Comparison of ENCODE assay signal across 8 cellular contexts in genomic region chr15:64163662-64164362, GRCh38. TPM values are rescaled to one million over a fixed set of nuclear protein-coding genes. Genes with fewer than 3 reads are reported as not detected.
DNase-seq lines count a peak whose midpoint lies in the region; ATAC-seq and TF ChIP-seq lines count a peak whose summit lies in the region.

No MANE protein-coding gene starts in this region.

- peak; percentile 70 for DNase-seq in MV-4-11 (lab: John Stamatoyannopoulos, UW)
- DNase-seq in MCF 10A (ENCODE audit: unreplicated experiment): peak; percentile 33
- DNase-seq in lower lobe of right lung: peak; percentile 75
- DNase-seq in upper lobe of left lung: peak in 1 of 2 donors; percentile 51
- DNase-seq in NCI-H446 (lab: John Stamatoyannopoulos, UW): no peak

- POLR2A ChIA-PET in MCF 10A (lab: Yijun Ruan, JAX): interaction anchor here (0.6 to 4.9 kb wide), 22 partner anchors 10 to 659 kb away, joined by 3 to 64 read pairs (median 5); partner anchors contain the start of genes CIAO2A, CSNK1G1, SNX1 and TRIP4

- no peaks in the 10 kb centered on the region for H3K9me3 Mint-ChIP-seq in MCF 10A (ENCODE audit: unreplicated experiment)

- TF ChIP-seq CTCF in 22Rv1 (IDR thresholded peaks at IDR 0.05) (no peak), MCF 10A (IDR thresholded peaks at IDR 0.05; ENCODE audit: unreplicated experiment) (no peak), lower lobe of right lung (IDR thresholded peaks at IDR 0.05) (no peak), upper lobe of left lung (IDR thresholded peaks at IDR 0.05) (no peak)

- peak overlapping the region; percentile 10 for H3K27ac Mint-ChIP-seq in MCF 10A (ENCODE audit: low read depth, unreplicated experiment)

- peak overlapping the region; percentile 95 for H3K4me3 ChIP-seq in lower lobe of right lung
- H3K4me3 ChIP-seq in upper lobe of left lung: peak overlapping the region in 3 of 4 donors; percentile 84 to 89 (median 86)

- 24 to 27% methylated on average over 14 of the region's 14 CpGs for WGBS in upper lobe of left lung, 2 donors

- TF ChIP-seq EP300 in upper lobe of left lung (IDR thresholded peaks at IDR 0.05): no peak

- H3K36me3 Mint-ChIP-seq in MCF 10A (ENCODE audit: insufficient read depth, unreplicated experiment): peaks cover 45% of the 10 kb centered on the region

- ATAC-seq in GM21367 (IDR thresholded peaks at IDR 0.05; ENCODE audit: unreplicated experiment) (peak; percentile 12), lower lobe of right lung (peak; percentile 37 to 39), upper lobe of left lung (ENCODE audit: low FRiP score in 2 of 2) (peak; percentile 2 to 28), HG02970 (IDR thresholded peaks at IDR 0.05; ENCODE audit: low FRiP score, unreplicated experiment) (no peak)

- H3K36me3 ChIP-seq in lower lobe of right lung (peaks cover 28% of the 10 kb centered on the region), upper lobe of left lung (peaks cover 22 to 29% (median 25%) of the 10 kb centered on the region in 4 donors)

- H3K27ac ChIP-seq in 22Rv1: peak overlapping the region; percentile 86
- peak overlapping the region; percentile 88 for H3K27ac ChIP-seq in lower lobe of right lung
- peak overlapping the region; percentile 82 to 95 (median 86) for H3K27ac ChIP-seq in upper lobe of left lung

- H3K4me3 Mint-ChIP-seq in MCF 10A (ENCODE audit: unreplicated experiment): peak overlapping the region; percentile 91

- H3K4me1 ChIP-seq in lower lobe of right lung: peaks cover 46% of the 10 kb centered on the region
- H3K4me1 ChIP-seq in upper lobe of left lung: peaks cover 29 to 49% (median 46%) of the 10 kb centered on the region in 4 donors

- H3K27me3 ChIP-seq in lower lobe of right lung (ENCODE audit: low read depth) (no peaks in the 10 kb centered on the region), upper lobe of left lung (no peaks in the 10 kb centered on the region)

- no peaks in the 10 kb centered on the region for H3K27me3 Mint-ChIP-seq in MCF 10A (ENCODE audit: insufficient read depth, unreplicated experiment)

- TF ChIP-seq POLR2A in upper lobe of left lung (IDR thresholded peaks at IDR 0.05): no peak

- TSS peak; percentile 82 for BruUV-seq in MCF 10A (replicated peaks; lab: Mats Ljungman, UMichigan)

- peaks cover 22% of the 10 kb centered on the region for H3K4me1 Mint-ChIP-seq in MCF 10A (ENCODE audit: insufficient read depth, unreplicated experiment)

- CTCF ChIA-PET in MCF 10A (lab: Yijun Ruan, JAX): interaction anchor here (0.6 to 2.1 kb wide), 7 partner anchors 10 to 517 kb away, joined by 3 to 7 read pairs (median 4); no protein-coding TSS in a partner anchor

- intact Hi-C loops in MCF 10A (cut with micrococcal nuclease) (loop anchor here (1.0 kb wide), 1 partner anchor 192 kb away; the partner anchor contains the start of gene CSNK1G1), lower lobe of right lung (cut with DNase I) (no loop called here)

- H3K9me3 ChIP-seq in lower lobe of right lung (no peaks in the 10 kb centered on the region), upper lobe of left lung (no peaks in the 10 kb centered on the region)

RNA-seq across cellular contexts. Expression of gene PPIB, which starts 1.0 kb away (rescaled TPM):
- total RNA-seq in MCF 10A (2022): 874 and 1,247 TPM in 2 replicates
- total RNA-seq in lower lobe of right lung: 323 TPM
- 100 to 1,000 TPM in 5 of 6 donors, 10 to 100 TPM in 1; 87.0 to 497 (median 286) TPM for total RNA-seq in upper lobe of left lung

RNA-seq across cellular contexts. Expression of gene SNX22, which starts 12.3 kb away (rescaled TPM):
- total RNA-seq in MCF 10A (2022) (0.16 and 0.25 TPM in 2 replicates), lower lobe of right lung (17.4 TPM), upper lobe of left lung (10 to 100 TPM in 5 of 6 donors, 1 to 10 TPM in 1; 9.6 to 44.0 (median 24.8) TPM)

Comparison
In these comparisons a context has a peak if more than half of its experiments do, and no peak if none do; other contexts are left out.
1. DNase-seq: peak in MV-4-11 (single experiment), MCF 10A (single experiment) and lower lobe of right lung (single experiment); none in NCI-H446 (0 of 2).
2. Peak in every context shown above with its lines, with median percentiles within 50 percentile points of each other: H3K27ac ChIP-seq.